ENCODE assay signal across 12 cellular contexts in the genomic region with DNA sequence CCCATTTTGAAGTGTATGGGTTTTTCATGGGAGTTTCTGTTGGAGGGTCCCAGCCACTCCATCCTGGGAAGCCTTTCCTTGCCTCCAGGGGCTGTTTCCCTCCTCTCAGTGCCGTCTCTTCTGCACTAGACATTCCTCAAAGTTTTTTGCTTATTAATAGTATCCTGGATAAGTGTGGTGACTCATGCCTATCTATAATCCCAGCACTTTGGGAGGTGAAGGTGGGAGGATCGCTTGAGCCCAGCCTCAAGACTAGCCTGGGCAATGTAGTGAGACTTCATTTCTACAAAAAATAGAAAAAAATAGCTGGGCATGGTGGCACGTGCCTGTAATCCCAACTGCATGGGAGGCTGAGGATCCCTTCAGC. TPM values are rescaled to one million over a fixed set of nuclear protein-coding genes. Genes with fewer than 3 reads are reported as not detected.
DNase-seq lines count a peak whose midpoint lies in the region; ATAC-seq and TF ChIP-seq lines count a peak whose summit lies in the region.
"Had no signal": no experiment of that assay in that cellular context is flagged by ENCODE, and none has a peak within 500 bp of the region (broad histone marks: within the 10 kb centered on the region; RNA-seq: fewer than 3 reads in every experiment).

No MANE protein-coding gene starts in this region.

- CTCF ChIA-PET in RWPE1 (lab: Yijun Ruan, JAX) = interaction anchor here (0.5 to 1.3 kb wide), 10 partner anchors 8 to 436 kb away, joined by 3 to 6 read pairs (median 3); no protein-coding TSS in a partner anchor

- H4K20me1 ChIP-seq in fibroblast of lung (ENCODE audit: control insufficient read depth, extremely low read depth, insufficient read depth, low read length) = no peaks in the 10 kb centered on the region

- no peaks in the 10 kb centered on the region for H3K79me2 ChIP-seq in fibroblast of lung (ENCODE audit: control insufficient read depth, insufficient read depth, low read length)

- TF ChIP-seq CTCF in RWPE1 (conservative IDR thresholded peaks at IDR 0.05; ENCODE audit: low read depth) (no peak), fibroblast of lung (conservative IDR thresholded peaks at IDR 0.05 in 1 of 2, IDR thresholded peaks at IDR 0.05 in 1 of 2; ENCODE audit: low read depth in 1 of 2, low read length in 2 of 2) (no peak)

- no peak overlapping the region for H3K4me2 ChIP-seq in fibroblast of lung (ENCODE audit: extremely low read depth, insufficient read depth, low read length)
- H3K4me2 ChIP-seq: BLaER1 treated with 17β-estradiol and CSF1 and Interleukin-3, amounts not matched to agents 10 nM and 100 nM had no signal

- POLR2A ChIA-PET in RWPE1 (lab: Yijun Ruan, JAX; ENCODE audit: low non-redundant PET) = no interaction called here

- ATAC-seq in HG02678 (IDR thresholded peaks at IDR 0.05; ENCODE audit: unreplicated experiment) (no peak), GM19328 (IDR thresholded peaks at IDR 0.05; ENCODE audit: unreplicated experiment) (no peak)

- H3K27me3 ChIP-seq in fibroblast of lung (ENCODE audit: control insufficient read depth, insufficient read depth, low read length) = no peaks in the 10 kb centered on the region

- H3K9ac ChIP-seq in fibroblast of lung (ENCODE audit: insufficient read depth, low read length) = no peak overlapping the region
- H3K9ac ChIP-seq: BLaER1 treated with 17β-estradiol and CSF1 and Interleukin-3, amounts not matched to agents 10 nM and 100 nM had no signal

- H3K27ac ChIP-seq in RWPE1 = peak overlapping the region; percentile 97
- peak overlapping the region; percentile 26 for H3K27ac ChIP-seq in fibroblast of lung (ENCODE audit: insufficient read depth, low read length)
- H3K27ac ChIP-seq: BLaER1 treated with 17β-estradiol and CSF1 and Interleukin-3, amounts not matched to agents 10 nM and 100 nM had no signal

- H3K36me3 ChIP-seq in fibroblast of lung (ENCODE audit: control insufficient read depth, insufficient read depth, low read length) = no peaks in the 10 kb centered on the region
- H3K36me3 ChIP-seq: BLaER1 treated with 17β-estradiol and CSF1 and Interleukin-3, amounts not matched to agents 10 nM and 100 nM had no signal

- no peak overlapping the region for H3K4me3 ChIP-seq in fibroblast of lung (replicated peaks in 1 of 4; ENCODE audit: control extremely low read depth in 1 of 4, insufficient read depth in 1 of 4, low read depth in 3 of 4, low read length in 4 of 4)
- H3K4me3 ChIP-seq: BLaER1 treated with 17β-estradiol and CSF1 and Interleukin-3, amounts not matched to agents 10 nM and 100 nM had no signal

- DNase-seq in COLO829 (ENCODE audit: low spot score) (peak; percentile 29), RWPE1 (ENCODE audit: low spot score) (peak; percentile 60), fibroblast of lung (ENCODE audit: low read depth in 2 of 2) (peak; percentile 17 to 74), non-pigmented ciliary epithelial cell (ENCODE audit: low read depth) (peak; percentile 10), SKM-1 (lab: John Stamatoyannopoulos, UW; ENCODE audit: unreplicated experiment) (no peak), cerebellum (ENCODE audit: low spot score) (no peak)
- DNase-seq: effector CD8-positive, alpha-beta T cell; kidney; NK-92 treated with Interleukin-12 subunit alpha and Interleukin-12 subunit beta, amount 100 ng/mL, for 24 hours had no signal

- H3K4me1 ChIP-seq in fibroblast of lung (ENCODE audit: control insufficient read depth, extremely low read depth, insufficient read depth, low read length) = peaks cover 5% of the 10 kb centered on the region
- H3K4me1 ChIP-seq: BLaER1 treated with 17β-estradiol and CSF1 and Interleukin-3, amounts not matched to agents 10 nM and 100 nM had no signal

- no peaks in the 10 kb centered on the region for H3K9me3 ChIP-seq in fibroblast of lung (ENCODE audit: control insufficient read depth, insufficient read depth, low read depth, low read length)
- H3K9me3 ChIP-seq: BLaER1 treated with 17β-estradiol and CSF1 and Interleukin-3, amounts not matched to agents 10 nM and 100 nM had no signal

- no peak overlapping the region for H2AFZ ChIP-seq in fibroblast of lung (ENCODE audit: low read length)

RNA-seq across cellular contexts. Expression of a gene that starts 43.1 kb away (rescaled TPM):
- 5.1 and 5.9 TPM in 2 replicates for total RNA-seq in fibroblast of lung
- 1.5 and 2.0 TPM in 2 replicates for polyA plus RNA-seq in fibroblast of lung
- polyA plus RNA-seq in fibroblast of lung (2012) = 1.5 and 1.8 TPM in 2 replicates
- 3.0 and 3.6 TPM in 2 replicates for polyA minus RNA-seq in fibroblast of lung (ENCODE audit: low replicate concordance)
- 84.7 TPM for total RNA-seq in cerebellum

Comparison
In these comparisons a context has a peak if more than half of its experiments do, and no peak if none do; other contexts are left out.
1. DNase-seq: peak in COLO829 (single experiment), RWPE1 (single experiment), fibroblast of lung (2 of 2) and non-pigmented ciliary epithelial cell (single experiment); none in SKM-1 (single experiment) and cerebellum (single experiment).
2. RNA of a gene that starts 43.1 kb away (total RNA-seq): 84.7 TPM in cerebellum (single experiment); 5.1 to 5.9 TPM in fibroblast of lung; every median in the first group is over 10 times any median in the second.